In the genomic region with DNA sequence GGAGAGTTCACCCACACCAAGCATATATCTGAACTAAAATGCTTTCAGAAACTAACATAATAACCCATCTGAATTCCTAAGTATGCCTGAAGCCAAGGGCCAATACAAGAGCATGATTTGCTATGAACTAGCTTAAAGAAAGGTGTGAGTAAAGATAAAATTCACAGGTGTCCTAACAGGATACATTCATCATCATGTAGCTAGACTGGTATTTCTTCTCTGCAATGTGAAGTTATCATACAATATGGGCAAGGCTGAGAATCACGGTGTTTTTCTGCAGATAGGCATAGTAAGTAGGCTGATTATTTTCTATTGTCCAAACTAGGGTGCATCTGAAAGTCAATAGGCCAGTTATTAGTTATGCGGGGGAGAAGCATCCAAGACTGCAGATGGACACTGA, we compare ENCODE assay signal across 22 cellular contexts.
DNase-seq lines count a peak whose midpoint lies in the region; ATAC-seq and TF ChIP-seq lines count a peak whose summit lies in the region.
"Had no signal": no experiment of that assay in that cellular context is flagged by ENCODE, and none has a peak within 500 bp of the region (broad histone marks: within the 10 kb centered on the region; RNA-seq: fewer than 3 reads in every experiment).

No MANE protein-coding gene starts in this region.

- no peak for ATAC-seq in natural killer cell treated with Interleukin-12 subunit alpha and Interleukin-12 subunit beta and Interleukin-15 and Interleukin-18, amount 100 ng/mL, for 72 hours
- ATAC-seq in natural killer cell (no peak), T-helper 17 cell (no peak)
- no peak for ATAC-seq in effector memory CD8-positive, alpha-beta T cell (replicated peaks)
- ATAC-seq in activated CD4-positive, CD25-positive, alpha-beta regulatory T cell treated with anti-CD3 and anti-CD28 coated beads, Interleukin-2, amount 50 U/mL, for 24 hours = no peak
- ATAC-seq: heart left ventricle, left lung had no signal

- H3K27me3 Mint-ChIP-seq in natural killer cell treated with Interleukin-12 subunit alpha and Interleukin-12 subunit beta and Interleukin-15 and Interleukin-18, amount 100 ng/mL, for 72 hours = no peaks in the 10 kb centered on the region
- H3K27me3 Mint-ChIP-seq in natural killer cell (ENCODE audit: low read depth in 2 of 2) (no peaks in the 10 kb centered on the region), T-helper 17 cell (no peaks in the 10 kb centered on the region), type B pancreatic cell (no peaks in the 10 kb centered on the region)
- H3K27me3 Mint-ChIP-seq in effector memory CD8-positive, alpha-beta T cell = no peaks in the 10 kb centered on the region
- H3K27me3 Mint-ChIP-seq: progenitor cell of endocrine pancreas had no signal

- H3K36me3 Mint-ChIP-seq in natural killer cell treated with Interleukin-12 subunit alpha and Interleukin-12 subunit beta and Interleukin-15 and Interleukin-18, amount 100 ng/mL, for 72 hours = no peaks in the 10 kb centered on the region
- H3K36me3 Mint-ChIP-seq in natural killer cell (no peaks in the 10 kb centered on the region), T-helper 17 cell (ENCODE audit: low read depth) (peaks cover 2% of the 10 kb centered on the region), type B pancreatic cell (peaks cover 29% of the 10 kb centered on the region)
- peaks cover 56% of the 10 kb centered on the region for H3K36me3 Mint-ChIP-seq in effector memory CD8-positive, alpha-beta T cell (ENCODE audit: insufficient read depth)

- intact Hi-C loops in natural killer cell (cut with micrococcal nuclease) = no loop called here

- no peaks in the 10 kb centered on the region for H3K9me3 ChIP-seq in T-helper 17 cell (ENCODE audit: control insufficient read depth, low read length, poor library complexity, severe bottlenecking)
- H3K9me3 ChIP-seq: ascending aorta, heart left ventricle, left lung, transverse colon had no signal

- H3K4me3 Mint-ChIP-seq in natural killer cell treated with Interleukin-12 subunit alpha and Interleukin-12 subunit beta and Interleukin-15 and Interleukin-18, amount 100 ng/mL, for 72 hours = no peak overlapping the region
- H3K4me3 Mint-ChIP-seq in natural killer cell = no peak overlapping the region
- peak overlapping the region; percentile 37 for H3K4me3 Mint-ChIP-seq in T-helper 17 cell
- no peak overlapping the region for H3K4me3 Mint-ChIP-seq in effector memory CD8-positive, alpha-beta T cell
- peak overlapping the region; percentile 42 for H3K4me3 Mint-ChIP-seq in type B pancreatic cell
- H3K4me3 Mint-ChIP-seq: endodermal cell, mesothelial cell of epicardium had no signal

- DNase-seq in natural killer cell treated with Interleukin-12 subunit alpha and Interleukin-12 subunit beta and Interleukin-15 and Interleukin-18, amount 100 ng/mL, for 72 hours (ENCODE audit: low spot score) = peak; percentile 18
- DNase-seq in natural killer cell (no peak), T-helper 17 cell (no peak), type B pancreatic cell (ENCODE audit: extremely low spot score, unreplicated experiment) (no peak), NCI-H1417 (lab: John Stamatoyannopoulos, UW) (no peak), COR-L47 (lab: John Stamatoyannopoulos, UW) (no peak)
- no peak for DNase-seq in effector memory CD8-positive, alpha-beta T cell
- DNase-seq: activated effector memory CD4-positive, alpha-beta T cell treated with Interleukin-2 at 50 U/mL for 16 hours; DND-41; endodermal cell; GOT3; heart left ventricle; left lung; NCI-H774; SHP77; stimulated activated naive CD4-positive, alpha-beta T cell; SW 1271; transverse colon had no signal

- peaks cover 51 to 63% of the 10 kb centered on the region in 2 donors for H3K4me1 Mint-ChIP-seq in natural killer cell treated with Interleukin-12 subunit alpha and Interleukin-12 subunit beta and Interleukin-15 and Interleukin-18, amount 100 ng/mL, for 72 hours (ENCODE audit: low read depth in 2 of 2)
- H3K4me1 Mint-ChIP-seq in natural killer cell = peaks cover 29 to 62% of the 10 kb centered on the region in 2 donors
- H3K4me1 Mint-ChIP-seq in T-helper 17 cell = peaks cover 63% of the 10 kb centered on the region
- peaks cover 57 to 61% of the 10 kb centered on the region in 2 donors for H3K4me1 Mint-ChIP-seq in effector memory CD8-positive, alpha-beta T cell (ENCODE audit: low read depth in 2 of 2)
- H3K4me1 Mint-ChIP-seq in type B pancreatic cell (ENCODE audit: unreplicated experiment) = peaks cover 39% of the 10 kb centered on the region

- no peaks in the 10 kb centered on the region for H3K9me3 Mint-ChIP-seq in natural killer cell treated with Interleukin-12 subunit alpha and Interleukin-12 subunit beta and Interleukin-15 and Interleukin-18, amount 100 ng/mL, for 72 hours
- H3K9me3 Mint-ChIP-seq in natural killer cell = no peaks in the 10 kb centered on the region
- no peaks in the 10 kb centered on the region for H3K9me3 Mint-ChIP-seq in effector memory CD8-positive, alpha-beta T cell
- H3K9me3 Mint-ChIP-seq in type B pancreatic cell = no peaks in the 10 kb centered on the region
- H3K9me3 Mint-ChIP-seq: endodermal cell, mesothelial cell of epicardium had no signal

- TF ChIP-seq CTCF in natural killer cell (IDR thresholded peaks at IDR 0.05) (no peak), type B pancreatic cell (conservative IDR thresholded peaks at IDR 0.05) (no peak)

- H3K27ac Mint-ChIP-seq in natural killer cell treated with Interleukin-12 subunit alpha and Interleukin-12 subunit beta and Interleukin-15 and Interleukin-18, amount 100 ng/mL, for 72 hours = peak overlapping the region; percentile 18 to 20
- H3K27ac Mint-ChIP-seq in natural killer cell (no peak overlapping the region), T-helper 17 cell (peak overlapping the region; percentile 98), type B pancreatic cell (peak overlapping the region; percentile 59)
- H3K27ac Mint-ChIP-seq in effector memory CD8-positive, alpha-beta T cell = peak overlapping the region; percentile 11 to 88
- H3K27ac Mint-ChIP-seq: endodermal cell, mesothelial cell of epicardium, progenitor cell of endocrine pancreas had no signal

Comparison
In these comparisons a context has a peak if more than half of its experiments do, and no peak if none do; other contexts are left out.
1. H3K27ac Mint-ChIP-seq: peak in natural killer cell treated with Interleukin-12 subunit alpha and Interleukin-12 subunit beta and Interleukin-15 and Interleukin-18, amount 100 ng/mL, for 72 hours (2 of 2), T-helper 17 cell (single experiment), effector memory CD8-positive, alpha-beta T cell (2 of 2) and type B pancreatic cell (single experiment); none in natural killer cell (0 of 2).
2. H3K4me3 Mint-ChIP-seq: peak in T-helper 17 cell (single experiment) and type B pancreatic cell (single experiment); none in natural killer cell treated with Interleukin-12 subunit alpha and Interleukin-12 subunit beta and Interleukin-15 and Interleukin-18, amount 100 ng/mL, for 72 hours (single experiment), natural killer cell (single experiment) and effector memory CD8-positive, alpha-beta T cell (0 of 2).